ENCODE assay signal across 4 cellular contexts in the genomic region with DNA sequence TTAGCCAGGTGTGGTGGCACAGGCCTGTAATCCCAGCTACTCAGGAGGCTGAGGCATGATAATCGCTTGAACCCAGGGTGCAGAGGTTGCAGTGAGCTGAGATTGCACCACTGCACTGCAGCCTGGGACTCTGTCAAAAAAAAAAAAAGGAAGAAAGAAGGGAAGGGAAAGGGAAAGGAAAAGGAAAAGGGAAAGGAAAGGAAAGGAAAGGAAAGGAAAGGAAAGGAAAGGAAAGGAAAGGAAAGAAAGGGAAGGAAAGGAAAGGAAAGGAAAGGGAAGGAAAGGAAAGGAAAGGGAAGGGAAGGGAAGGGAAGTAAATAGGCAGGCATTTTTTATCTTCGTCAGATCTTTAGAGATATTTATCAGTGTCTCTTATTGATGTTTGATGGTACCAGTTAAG.
A peak's percentile ranks its signal among the peaks of the same experiment; 100 is the strongest.
DNase-seq lines count a peak whose midpoint lies in the region; ATAC-seq, FAIRE-seq and TF ChIP-seq lines count a peak whose summit lies in the region.
"Not testable (repeated sequence)": the region's sequence is repeated elsewhere in the genome, so short reads cannot be mapped to it uniquely, and the experiment has no call there.

No MANE protein-coding gene starts in this region.

- not testable (repeated sequence) for DNase-seq in MM.1S; GM12878 (ENCODE audit: low read depth, low spot score); K562 (ENCODE audit: extremely low read depth in 1 of 4, low spot score in 3 of 4)

- RAD21 ChIA-PET in GM12878 (lab: Charles Lee; ENCODE audit: unreplicated experiment), result interaction anchor here (0.7 to 1.4 kb wide), 2 partner anchors 9 to 300 kb away, joined by 3 to 4 read pairs; no protein-coding TSS in a partner anchor

- not testable (repeated sequence) for TF ChIP-seq RAD21 in GM12878 (IDR thresholded peaks at IDR 0.05; ENCODE audit: insufficient read depth, low read depth, low read length); K562 (CRISPR knock-in tag; conservative IDR thresholded peaks at IDR 0.05 in 1 of 2, IDR thresholded peaks at IDR 0.05 in 1 of 2)

- not testable (repeated sequence) for H3K79me2 ChIP-seq in MM.1S (ENCODE audit: low read length); GM12878 (ENCODE audit: control insufficient read depth, insufficient read depth, low read length); K562 (ENCODE audit: control insufficient read depth, insufficient read depth, low read length)

- intact Hi-C loops in GM12878 (cut with micrococcal nuclease; ENCODE audit: unreplicated experiment), result loop anchor here (10.0 kb wide), 1 partner anchor 463 kb away; no protein-coding TSS in a partner anchor
- intact Hi-C loops in K562 (cut with micrococcal nuclease), result not testable (repeated sequence)

- not testable (repeated sequence) for H3K9me2 ChIP-seq in MM.1S (replicated peaks; ENCODE audit: insufficient read depth, low read length)

- H3K27ac ChIP-seq in HEK293 (ENCODE audit: extremely low read depth, low read depth, low read length); GM12878 (ENCODE audit: control insufficient read depth, insufficient read depth); K562 (ENCODE audit: extremely low read depth, low read depth, low read length): not testable (repeated sequence)
- H3K27ac ChIP-seq in MM.1S (ENCODE audit: low read length), result peak overlapping the region; percentile 73; the same call in 1 of the 2 replicates

- CTCF ChIA-PET in HEK293 (lab: Yijun Ruan, JAX); K562 (lab: Yijun Ruan, JAX; ENCODE audit: low intra/inter-chr PET ratio): not testable (repeated sequence)
- CTCF ChIA-PET in GM12878 (lab: Yijun Ruan, JAX), result interaction anchor here (1.0 to 1.7 kb wide), 4 partner anchors 15 to 40 kb away, joined by 4 to 8 read pairs (median 4); no protein-coding TSS in a partner anchor

- TF ChIP-seq CTCF in HEK293 (tag by site-specific recombination; IDR thresholded peaks at IDR 0.05); MM.1S (IDR thresholded peaks at IDR 0.05; ENCODE audit: low read length); GM12878 (IDR thresholded peaks at IDR 0.05 in 2 of 3, conservative IDR thresholded peaks at IDR 0.05 in 1 of 3; ENCODE audit: control insufficient read depth in 2 of 3, extremely low read depth in 1 of 3, insufficient read depth in 1 of 3, low read depth in 3 of 3, low read length in 3 of 3); K562 (IDR thresholded peaks at IDR 0.05 in 2 of 3, conservative IDR thresholded peaks at IDR 0.05 in 1 of 3; ENCODE audit: insufficient read depth in 2 of 3, low read depth in 1 of 3, low read length in 3 of 3): not testable (repeated sequence)

- SMC1A ChIA-PET in GM12878 (lab: Charles Lee; ENCODE audit: uncharacterized antibody, unreplicated experiment), result interaction anchor here (1.0 to 1.9 kb wide), 5 partner anchors 9 to 130 kb away, joined by 3 to 10 read pairs (median 3); no protein-coding TSS in a partner anchor

- TF ChIP-seq POLR2A in GM12878 (IDR thresholded peaks at IDR 0.05; ENCODE audit: low read depth, low read length); K562 (conservative IDR thresholded peaks at IDR 0.05): not testable (repeated sequence)

- H4K20me1 ChIP-seq in MM.1S (ENCODE audit: insufficient read depth, low read length); GM12878 (ENCODE audit: control insufficient read depth, insufficient read depth); K562 (replicated peaks; ENCODE audit: control insufficient read depth, insufficient read depth, low read length): not testable (repeated sequence)

- not testable (repeated sequence) for H3K36me3 ChIP-seq in HEK293 (ENCODE audit: control insufficient read depth in 2 of 2, insufficient read depth in 1 of 2, low read length in 2 of 2); MM.1S (replicated peaks; ENCODE audit: insufficient read depth, low read length); GM12878 (ENCODE audit: control insufficient read depth in 2 of 2, insufficient read depth in 2 of 2, low read length in 1 of 2); K562 (ENCODE audit: control insufficient read depth, insufficient read depth, low read length)

- H3K27me3 ChIP-seq in MM.1S (replicated peaks; ENCODE audit: insufficient read depth, low read length); GM12878 (replicated peaks in 1 of 2; ENCODE audit: control insufficient read depth in 2 of 2, insufficient read depth in 2 of 2, low read length in 1 of 2); K562 (ENCODE audit: control insufficient read depth in 2 of 2, insufficient read depth in 2 of 2, low read length in 2 of 2): not testable (repeated sequence)

- not testable (repeated sequence) for H3K9me3 ChIP-seq in HEK293 (ENCODE audit: control insufficient read depth, insufficient read depth, low read depth, low read length); MM.1S (replicated peaks; ENCODE audit: insufficient read depth, low read length); GM12878 (replicated peaks; ENCODE audit: control insufficient read depth, insufficient read depth, low read length); K562 (replicated peaks; ENCODE audit: control insufficient read depth, insufficient read depth, low read depth, low read length)

- BruUV-seq in GM12878 (replicated peaks; lab: Mats Ljungman, UMichigan); K562 (replicated peaks; lab: Mats Ljungman, UMichigan): not testable (repeated sequence)

- not testable (repeated sequence) for H3F3A ChIP-seq in MM.1S (ENCODE audit: insufficient read depth, low read length)

- WGBS in GM12878 (ENCODE audit: insufficient coverage, insufficient replicate concordance, low lambda C conversion rate, missing lambda C conversion rate), result 22% methylated on average over 2 of the region's 2 CpGs
- 1% methylated on average over 2 of the region's 2 CpGs for WGBS in K562 (ENCODE audit: insufficient coverage, low coverage, missing lambda C conversion rate)

- not testable (repeated sequence) for H3K9me1 ChIP-seq in K562 (ENCODE audit: control insufficient read depth, insufficient read depth, low read length)

- in situ Hi-C loops in GM12878 (cut with MboI); K562 (cut with MboI): not testable (repeated sequence)

- H3K4me1 ChIP-seq in HEK293 (ENCODE audit: control insufficient read depth, insufficient read depth, low read length); MM.1S (ENCODE audit: low read length); GM12878 (ENCODE audit: control insufficient read depth, insufficient read depth, low read length); K562 (replicated peaks in 1 of 2; ENCODE audit: control insufficient read depth in 2 of 2, insufficient read depth in 2 of 2, low read length in 2 of 2): not testable (repeated sequence)

- not testable (repeated sequence) for TF ChIP-seq EP300 in GM12878 (IDR thresholded peaks at IDR 0.05; ENCODE audit: borderline replicate concordance in 1 of 2, control insufficient read depth in 1 of 2, low read depth in 2 of 2, low read length in 2 of 2); K562 (IDR thresholded peaks at IDR 0.05; ENCODE audit: low read length)

- not testable (repeated sequence) for H3K4me2 ChIP-seq in MM.1S (ENCODE audit: low read depth, low read length); GM12878 (ENCODE audit: control insufficient read depth, insufficient read depth); K562 (ENCODE audit: insufficient read depth, low read length)

- POLR2A ChIA-PET in HEK293 (lab: Yijun Ruan, JAX), result not testable (repeated sequence)
- POLR2A ChIA-PET in GM12878 (lab: Charles Lee), result interaction anchor here (0.7 kb wide), 1 partner anchor 9 kb away, joined by 3 read pairs; no protein-coding TSS in a partner anchor
- POLR2A ChIA-PET in K562 (lab: Yijun Ruan, JAX), result interaction anchor here (0.7 to 1.2 kb wide), 4 partner anchors 20 to 526 kb away, joined by 3 read pairs; no protein-coding TSS in a partner anchor

- not testable (repeated sequence) for FAIRE-seq in GM12878 (lab: Jason Lieb, UNC); K562 (lab: Jason Lieb, UNC)

- H2AFZ ChIP-seq in MM.1S (ENCODE audit: low read length); GM12878 (ENCODE audit: control insufficient read depth, low read depth, low read length); K562 (ENCODE audit: low read depth, low read length): not testable (repeated sequence)

- H3K9ac ChIP-seq in MM.1S (ENCODE audit: low read length); GM12878 (ENCODE audit: control insufficient read depth, insufficient read depth, low read length); K562 (ENCODE audit: insufficient read depth in 1 of 2, low read depth in 2 of 2, low read length in 2 of 2): not testable (repeated sequence)

- H3K4me3 ChIP-seq in HEK293 (ENCODE audit: low read depth, low read length); MM.1S (ENCODE audit: low read length); GM12878; K562: not testable (repeated sequence)

- not testable (repeated sequence) for ATAC-seq in GM12878, K562

TF ChIP-seq in HEK293, 187 proteins besides CTCF, POLR2A, EP300 and RAD21:
- TF ChIP-seq PRDM1 (tag by site-specific recombination; IDR thresholded peaks at IDR 0.05), result peak; percentile 98

TF ChIP-seq in GM12878, 131 proteins besides CTCF, POLR2A, EP300 and RAD21:
- TF ChIP-seq HDGF (IDR thresholded peaks at IDR 0.05), result peak; percentile 65; the same call in 1 of the 2 replicates
TF ChIP-seq in GM12878: peak in this region for 1; not testable (repeated sequence) for 130.

TF ChIP-seq in K562, 482 proteins besides CTCF, POLR2A, EP300 and RAD21 (continues in another document):
- TF ChIP-seq TSC22D4 (tag; IDR thresholded peaks at IDR 0.05), result peak; percentile 92; the same call in 1 of the 2 replicates
